In the genomic region with DNA sequence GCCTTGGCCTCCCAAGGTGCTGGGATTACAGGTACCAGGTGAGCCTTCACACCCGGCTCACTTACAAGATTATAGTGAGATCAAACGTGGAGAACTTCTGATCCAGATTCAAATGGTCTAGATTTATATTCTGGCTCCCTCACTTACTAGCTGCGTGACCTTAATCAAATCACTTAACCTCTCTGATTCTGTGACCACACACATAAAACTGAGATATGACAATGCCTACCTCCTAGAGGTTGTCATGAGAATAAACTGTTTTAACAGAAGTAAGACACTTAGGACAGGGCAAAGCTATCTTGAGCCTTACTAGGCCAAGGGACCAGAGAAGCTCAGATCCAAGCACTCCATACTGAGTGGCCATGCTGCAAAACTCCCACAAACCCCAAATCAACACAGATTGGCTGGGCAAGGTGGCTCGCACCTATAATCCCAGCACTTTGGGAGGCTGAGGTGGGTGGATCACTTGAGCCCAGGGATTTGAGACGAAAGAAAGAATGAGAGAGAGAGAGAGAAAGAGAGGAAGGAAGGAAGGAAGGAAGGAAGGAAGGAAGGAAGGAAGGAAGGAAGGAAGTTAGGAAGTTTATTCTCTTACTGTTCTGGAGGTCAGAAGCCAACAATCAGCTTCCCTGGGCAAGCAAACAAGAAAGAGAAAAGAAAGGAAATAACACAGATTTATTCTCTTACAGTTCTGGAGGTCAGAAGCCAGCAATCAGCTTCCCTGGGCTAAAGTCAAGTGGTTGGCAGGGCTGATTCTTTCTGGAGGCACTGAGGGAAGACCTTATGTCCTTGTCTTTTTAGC, we compare ENCODE assay signal across 15 cellular contexts. TPM values are rescaled to one million over a fixed set of nuclear protein-coding genes. Genes with fewer than 3 reads are reported as not detected.
DNase-seq lines count a peak whose midpoint lies in the region; ATAC-seq and TF ChIP-seq lines count a peak whose summit lies in the region.
"Had no signal": no experiment of that assay in that cellular context is flagged by ENCODE, and none has a peak within 500 bp of the region (broad histone marks: within the 10 kb centered on the region; RNA-seq: fewer than 3 reads in every experiment).

No MANE protein-coding gene starts in this region.

- peaks cover 39 to 55% (median 48%) of the 10 kb centered on the region in 3 donors for H3K4me1 Mint-ChIP-seq in T-cell
- peaks cover 30 to 44% of the 10 kb centered on the region in 2 donors for H3K4me1 Mint-ChIP-seq in effector memory CD8-positive, alpha-beta T cell (ENCODE audit: low read depth in 2 of 2)

- no peak for ATAC-seq in T-cell (replicated peaks in 1 of 4)
- no peak for ATAC-seq in effector memory CD8-positive, alpha-beta T cell (replicated peaks)
- no peak for ATAC-seq in HG02588 (IDR thresholded peaks at IDR 0.05; ENCODE audit: unreplicated experiment)

- POLR2A ChIA-PET in T-cell (lab: Charles Lee) = no interaction called here

- H3K27me3 ChIP-seq in BLaER1 treated with 17β-estradiol and CSF1 and Interleukin-3, amounts not matched to agents 10 nM and 100 nM = no peaks in the 10 kb centered on the region
- H3K27me3 ChIP-seq: dorsolateral prefrontal cortex, SJCRH30 had no signal

- no peaks in the 10 kb centered on the region for H3K36me3 Mint-ChIP-seq in T-cell
- no peaks in the 10 kb centered on the region for H3K36me3 Mint-ChIP-seq in effector memory CD8-positive, alpha-beta T cell (ENCODE audit: insufficient read depth)

- H3K9me3 Mint-ChIP-seq in T-cell = no peaks in the 10 kb centered on the region
- no peaks in the 10 kb centered on the region for H3K9me3 Mint-ChIP-seq in effector memory CD8-positive, alpha-beta T cell

- H3K4me1 ChIP-seq in BLaER1 treated with 17β-estradiol and CSF1 and Interleukin-3, amounts not matched to agents 10 nM and 100 nM = peaks cover 74 to 91% (median 82%) of the 10 kb centered on the region in 10 experiments

- no peaks in the 10 kb centered on the region for H3K27me3 Mint-ChIP-seq in T-cell
- no peaks in the 10 kb centered on the region for H3K27me3 Mint-ChIP-seq in effector memory CD8-positive, alpha-beta T cell

- H3K9me3 ChIP-seq in BLaER1 treated with 17β-estradiol and CSF1 and Interleukin-3, amounts not matched to agents 10 nM and 100 nM (replicated peaks in 1 of 11) = peaks cover 0 to 17% (median 11%) of the 10 kb centered on the region in 11 experiments; a peak in 13 of 22 replicates
- H3K9me3 ChIP-seq: SJCRH30 had no signal

- H3K4me2 ChIP-seq in BLaER1 treated with 17β-estradiol and CSF1 and Interleukin-3, amounts not matched to agents 10 nM and 100 nM = peak overlapping the region; percentile 77 to 98 (median 92)

- TF ChIP-seq CTCF in GM12872 (IDR thresholded peaks at IDR 0.05; ENCODE audit: insufficient read depth, low read depth, low read length) = 0 out of 3 replicates have a peak, but pooled peaks have one; percentile 18

- no peak overlapping the region for H3K4me3 ChIP-seq in BLaER1 treated with 17β-estradiol and CSF1 and Interleukin-3, amounts not matched to agents 10 nM and 100 nM
- H3K4me3 ChIP-seq: dorsolateral prefrontal cortex, SJCRH30 had no signal

- DNase-seq in T-cell (no peak), superior temporal gyrus (ENCODE audit: extremely low spot score) (no peak), OCI-M2 (lab: John Stamatoyannopoulos, UW; ENCODE audit: unreplicated experiment) (no peak)
- no peak for DNase-seq in effector memory CD8-positive, alpha-beta T cell
- DNase-seq: activated T-cell treated with anti-CD3 and anti-CD28 coated beads for 4 hours; C1 segment of cervical spinal cord; dorsolateral prefrontal cortex; hypothalamus; left cardiac atrium; NCI-H1048; NK-92 treated with Interleukin-12 subunit alpha and Interleukin-12 subunit beta, amount 100 ng/mL, for 24 hours; SJCRH30 had no signal

- H3K4me3 Mint-ChIP-seq in T-cell = peak overlapping the region in 1 of 3 donors; percentile 7
- H3K4me3 Mint-ChIP-seq in effector memory CD8-positive, alpha-beta T cell = peak overlapping the region; percentile 72 to 85

- peak overlapping the region in 10 of 11 experiments; percentile 57 to 78 (median 72); a peak in 16 of 22 replicates for H3K9ac ChIP-seq in BLaER1 treated with 17β-estradiol and CSF1 and Interleukin-3, amounts not matched to agents 10 nM and 100 nM

- H3K36me3 ChIP-seq in BLaER1 treated with 17β-estradiol and CSF1 and Interleukin-3, amounts not matched to agents 10 nM and 100 nM = no peaks in the 10 kb centered on the region
- H3K36me3 ChIP-seq: SJCRH30 had no signal

- H3K27ac Mint-ChIP-seq in T-cell = peak overlapping the region; percentile 80 to 81
- H3K27ac Mint-ChIP-seq in effector memory CD8-positive, alpha-beta T cell = peak overlapping the region; percentile 93 to 96

- peak overlapping the region in 10 of 11 experiments; percentile 66 to 86 (median 82); a peak in 19 of 22 replicates for H3K27ac ChIP-seq in BLaER1 treated with 17β-estradiol and CSF1 and Interleukin-3, amounts not matched to agents 10 nM and 100 nM
- H3K27ac ChIP-seq: SJCRH30 had no signal

- CTCF ChIA-PET in T-cell (lab: Charles Lee) = interaction anchor here in 1 of 2 donors (0.6 to 1.8 kb wide), 2 partner anchors 18 to 20 kb away, joined by 3 to 15 read pairs; no protein-coding TSS in a partner anchor

- no peaks in the 10 kb centered on the region for H4K20me1 ChIP-seq in BLaER1 treated with 17β-estradiol and CSF1 and Interleukin-3, amounts not matched to agents 10 nM and 100 nM

RNA-seq across cellular contexts. Expression of gene MAP3K10, which starts 46.1 kb away (rescaled TPM):
- total RNA-seq in T-cell = 10 to 100 TPM; 20.9 to 39.6 (median 33.0) TPM

RNA-seq across cellular contexts. Expression of gene ZNF780A, which starts 54.4 kb away (rescaled TPM):
- total RNA-seq in T-cell = 10 to 100 TPM; 18.2 to 43.0 (median 29.0) TPM
